Comparison of ENCODE assay signal across 22 cellular contexts in genomic region chr7:155953781-155954549, GRCh38.
DNase-seq lines count a peak whose midpoint lies in the region; ATAC-seq and TF ChIP-seq lines count a peak whose summit lies in the region.
"Had no signal": no experiment of that assay in that cellular context is flagged by ENCODE, and none has a peak within 500 bp of the region (broad histone marks: within the 10 kb centered on the region; RNA-seq: fewer than 3 reads in every experiment).

No MANE protein-coding gene starts in this region.

- no peak overlapping the region for H3K9ac ChIP-seq in colonic mucosa (ENCODE audit: low read depth in 2 of 2, low read length in 2 of 2)
- H3K9ac ChIP-seq: neural progenitor cell had no signal

- DNase-seq in NCI-H146 (lab: John Stamatoyannopoulos, UW) (peak; percentile 14), NCI-H146 treated with DMSO at 0.1 percent for 48 hours (lab: John Stamatoyannopoulos, UW; ENCODE audit: unreplicated experiment) (no peak), colonic mucosa (peak; percentile 50), mucosa of gallbladder (ENCODE audit: low spot score) (peak; percentile 69), MV-4-11 (lab: John Stamatoyannopoulos, UW) (no peak), right cardiac atrium (no peak)
- DNase-seq: activated CD4-positive, alpha-beta T cell treated with anti-CD3 and anti-CD28 coated beads for 48 hours; activated T-cell treated with anti-CD3 and anti-CD28 coated beads, Interleukin-2, amount 50 U/mL, for 72 hours; anterior cingulate cortex; BE2C; heart left ventricle; Karpas-422; left ventricle myocardium superior; NCI-H1092 treated with DMSO at 0.1 percent for 48 hours; NCI-H2107; NCI-H524; RPMI8226; T-helper 2 cell had no signal

- H3K4me3 ChIP-seq in colonic mucosa (no peak overlapping the region), urinary bladder (ENCODE audit: low read depth, low read length) (no peak overlapping the region), right cardiac atrium (ENCODE audit: low read length) (no peak overlapping the region)
- H3K4me3 ChIP-seq: heart left ventricle, neural progenitor cell, tibial nerve had no signal

- H3K36me3 ChIP-seq in colonic mucosa (no peaks in the 10 kb centered on the region), urinary bladder (ENCODE audit: insufficient read depth) (no peaks in the 10 kb centered on the region)
- H3K36me3 ChIP-seq: BE2C, heart left ventricle, neural progenitor cell, tibial nerve had no signal

- ATAC-seq in right cardiac atrium (no peak), GM21619 (IDR thresholded peaks at IDR 0.05; ENCODE audit: unreplicated experiment) (no peak)
- ATAC-seq: activated T-cell treated with anti-CD3 and anti-CD28 coated beads, Interleukin-2, amount 50 U/mL, for 72 hours; heart left ventricle; left ventricle myocardium superior had no signal

- intact Hi-C loops in colonic mucosa (cut with DNase I), result no loop called here
- intact Hi-C loops in right cardiac atrium (cut with DNase I), result no loop called here

- 73% methylated on average over 19 of the region's 19 CpGs for WGBS in urinary bladder
- WGBS in right cardiac atrium, result 71% methylated on average over 19 of the region's 19 CpGs

- H3K4me1 ChIP-seq in colonic mucosa, result no peaks in the 10 kb centered on the region
- no peaks in the 10 kb centered on the region for H3K4me1 ChIP-seq in urinary bladder (ENCODE audit: insufficient read depth)
- no peaks in the 10 kb centered on the region for H3K4me1 ChIP-seq in right cardiac atrium (ENCODE audit: control insufficient read depth, insufficient read depth, low read length)
- H3K4me1 ChIP-seq: BE2C, heart left ventricle, neural progenitor cell, tibial nerve had no signal

- peak overlapping the region; percentile 7 for H3K27ac ChIP-seq in colonic mucosa
- H3K27ac ChIP-seq in urinary bladder (ENCODE audit: low read depth), result peak overlapping the region; percentile 33
- no peak overlapping the region for H3K27ac ChIP-seq in right cardiac atrium (ENCODE audit: low read length)
- H3K27ac ChIP-seq: heart left ventricle, neural progenitor cell, tibial nerve had no signal

- H3K27me3 ChIP-seq in colonic mucosa (no peaks in the 10 kb centered on the region), right cardiac atrium (ENCODE audit: control insufficient read depth, insufficient read depth) (no peaks in the 10 kb centered on the region)
- H3K27me3 ChIP-seq: neural progenitor cell, tibial nerve had no signal

- no peak for TF ChIP-seq CTCF in colonic mucosa (IDR thresholded peaks at IDR 0.05)

- H3K9me3 ChIP-seq in colonic mucosa, result no peaks in the 10 kb centered on the region
- H3K9me3 ChIP-seq in right cardiac atrium (ENCODE audit: control insufficient read depth, low read length), result no peaks in the 10 kb centered on the region
- H3K9me3 ChIP-seq: BE2C, heart left ventricle, tibial nerve had no signal

Comparison
In these comparisons a context has a peak if more than half of its experiments do, and no peak if none do; other contexts are left out.
1. DNase-seq: peak in NCI-H146 (single experiment), colonic mucosa (single experiment) and mucosa of gallbladder (single experiment); none in NCI-H146 treated with DMSO at 0.1 percent for 48 hours (single experiment), MV-4-11 (single experiment) and right cardiac atrium (0 of 3).